ENCODE assay signal across 2 cellular contexts in genomic region chr9:128034821-128035764, GRCh38.
A peak's percentile ranks its signal among the peaks of the same experiment; 100 is the strongest.
TF ChIP-seq lines count a peak whose summit lies in the region.

No MANE protein-coding gene starts in this region.

TF ChIP-seq in A549, 52 proteins besides CTCF, POLR2A, EP300 and RAD21 (continued from another document):
- TF ChIP-seq NFE2L2 (conservative IDR thresholded peaks at IDR 0.05; ENCODE audit: low read length) (no peak), HOXB13 (CRISPR knock-in tag; IDR thresholded peaks at IDR 0.05; ENCODE audit: low read depth) (no peak), REST (IDR thresholded peaks at IDR 0.05) (no peak), ZFP36 (IDR thresholded peaks at IDR 0.05; ENCODE audit: borderline replicate concordance, partially characterized antibody) (no peak), JUNB (IDR thresholded peaks at IDR 0.05) (no peak), GATA3 (IDR thresholded peaks at IDR 0.05; ENCODE audit: borderline replicate concordance) (no peak), CBX8 (IDR thresholded peaks at IDR 0.05) (no peak), POLR2AphosphoS2 (conservative IDR thresholded peaks at IDR 0.05; ENCODE audit: low read length) (no peak), ZC3H11A (IDR thresholded peaks at IDR 0.05) (no peak), TFCP2L1 (CRISPR knock-in tag; IDR thresholded peaks at IDR 0.05) (no peak), HMGXB4 (CRISPR knock-in tag; IDR thresholded peaks at IDR 0.05; ENCODE audit: borderline replicate concordance) (no peak), CBX2 (IDR thresholded peaks at IDR 0.05; ENCODE audit: borderline replicate concordance, low read depth) (no peak), SMC3 (IDR thresholded peaks at IDR 0.05) (peak; percentile 93), KDM5A (IDR thresholded peaks at IDR 0.05) (no peak), MAX (IDR thresholded peaks at IDR 0.05) (peak; percentile 94), CHD2 (IDR thresholded peaks at IDR 0.05; ENCODE audit: low read length, partially characterized antibody) (no peak)
TF ChIP-seq in A549: peak in this region for 4.

TF ChIP-seq in neural cell, 6 proteins besides CTCF, POLR2A, EP300 and RAD21 (continued from another document):
- no peak for TF ChIP-seq REST (IDR thresholded peaks at IDR 0.05; ENCODE audit: borderline replicate concordance)
- TF ChIP-seq EZH2 (IDR thresholded peaks at IDR 0.05; ENCODE audit: borderline replicate concordance, insufficient read depth, low read length, poor library complexity, severe bottlenecking) = no peak
- no peak for TF ChIP-seq POLR2AphosphoS5 (IDR thresholded peaks at IDR 0.05)
- no peak for TF ChIP-seq TAF1 (IDR thresholded peaks at IDR 0.05; ENCODE audit: low read depth)
TF ChIP-seq in neural cell: peak in this region for 1.
